ENCODE assay signal across 8 cellular contexts in the genomic region with DNA sequence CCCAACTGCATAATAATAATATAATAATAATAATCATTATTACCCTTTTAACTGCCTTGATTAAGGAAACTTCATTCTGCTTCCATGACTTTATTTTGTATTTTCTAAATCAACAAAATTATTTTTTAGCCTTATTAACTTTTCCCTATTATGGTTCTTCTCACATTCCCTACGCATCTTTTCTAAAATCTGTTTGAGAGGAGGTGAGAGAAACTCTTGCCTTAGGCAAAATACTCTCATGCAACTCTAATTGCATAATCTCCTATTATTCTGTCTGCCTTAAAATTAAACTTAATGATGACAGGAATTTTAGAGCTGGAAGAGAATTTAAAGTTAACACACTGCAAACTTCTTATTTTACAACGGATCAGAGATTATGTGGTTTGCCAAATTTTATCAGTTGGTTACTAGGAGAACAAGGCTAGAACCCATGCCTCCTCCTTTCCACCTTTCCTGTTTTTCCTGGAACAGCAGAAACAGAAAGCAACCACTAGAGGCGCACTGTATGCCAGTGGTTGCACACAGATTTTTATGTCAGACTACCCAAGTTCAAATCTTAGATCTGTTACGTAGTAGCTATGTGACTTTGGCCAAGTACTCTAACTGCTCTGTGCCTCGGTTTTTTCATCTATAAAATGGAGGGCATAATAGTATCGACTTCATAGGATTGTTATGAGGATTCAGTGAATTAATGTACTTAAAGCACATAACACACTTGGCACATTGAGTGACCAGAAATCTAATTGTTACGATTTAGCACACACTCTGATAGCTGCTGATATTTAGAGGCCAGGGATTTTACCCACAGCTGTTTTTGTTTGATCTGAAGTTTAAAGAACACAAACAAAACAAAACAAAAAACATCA. TPM values are rescaled to one million over a fixed set of nuclear protein-coding genes. Genes with fewer than 3 reads are reported as not detected.
DNase-seq lines count a peak whose midpoint lies in the region; ATAC-seq and TF ChIP-seq lines count a peak whose summit lies in the region.

No MANE protein-coding gene starts in this region.

- POLR2A ChIA-PET in activated CD8-positive, alpha-beta T cell treated with anti-CD3 and anti-CD28 coated beads for 36 hours (lab: Charles Lee), result no interaction called here

- CTCF ChIA-PET in activated CD8-positive, alpha-beta T cell treated with anti-CD3 and anti-CD28 coated beads for 36 hours (lab: Charles Lee), result interaction anchor here (0.6 to 2.0 kb wide), 20 partner anchors 8 to 688 kb away, joined by 3 to 15 read pairs (median 4); a partner anchor contains a TSS

- H3K27ac Mint-ChIP-seq in activated CD8-positive, alpha-beta T cell treated with anti-CD3 and anti-CD28 coated beads for 36 hours, result no peak overlapping the region

- no peaks in the 10 kb centered on the region for H3K36me3 Mint-ChIP-seq in activated CD8-positive, alpha-beta T cell treated with anti-CD3 and anti-CD28 coated beads for 36 hours (ENCODE audit: low read depth)

- no peaks in the 10 kb centered on the region for H3K9me3 Mint-ChIP-seq in activated CD8-positive, alpha-beta T cell treated with anti-CD3 and anti-CD28 coated beads for 36 hours

- no peaks in the 10 kb centered on the region for H3K27me3 Mint-ChIP-seq in activated CD8-positive, alpha-beta T cell treated with anti-CD3 and anti-CD28 coated beads for 36 hours

- intact Hi-C loops in activated CD8-positive, alpha-beta T cell treated with anti-CD3 and anti-CD28 coated beads for 36 hours (cut with micrococcal nuclease), result no loop called here

- DNase-seq in NOMO-1 treated with dmso at 0.1 percent for 144 hours (lab: John Stamatoyannopoulos, UW; ENCODE audit: unreplicated experiment) (peak; percentile 26), NOMO-1 treated with DMSO at 0.1 percent for 48 hours (lab: John Stamatoyannopoulos, UW; ENCODE audit: unreplicated experiment) (no peak), LHCN-M2 (ENCODE audit: low read depth) (peak; percentile 50), kidney tubule cell (ENCODE audit: low spot score) (peak; percentile 51)
- DNase-seq in activated CD8-positive, alpha-beta T cell treated with anti-CD3 and anti-CD28 coated beads for 36 hours, result peak; percentile 17

- no peak for ATAC-seq in activated CD8-positive, alpha-beta T cell treated with anti-CD3 and anti-CD28 coated beads for 36 hours
- ATAC-seq in HG02840 (IDR thresholded peaks at IDR 0.05; ENCODE audit: low FRiP score, unreplicated experiment) (no peak), HG03432 (IDR thresholded peaks at IDR 0.05; ENCODE audit: unreplicated experiment) (no peak), HG02623 (IDR thresholded peaks at IDR 0.05; ENCODE audit: unreplicated experiment) (no peak)

- TF ChIP-seq CTCF in activated CD8-positive, alpha-beta T cell treated with anti-CD3 and anti-CD28 coated beads for 36 hours (IDR thresholded peaks at IDR 0.05), result peak; percentile 82

- peaks cover 3% of the 10 kb centered on the region for H3K4me1 Mint-ChIP-seq in activated CD8-positive, alpha-beta T cell treated with anti-CD3 and anti-CD28 coated beads for 36 hours (ENCODE audit: low read depth)

- H3K4me3 Mint-ChIP-seq in activated CD8-positive, alpha-beta T cell treated with anti-CD3 and anti-CD28 coated beads for 36 hours, result no peak overlapping the region

RNA-seq across cellular contexts. Expression of a gene that starts 4.4 kb away (rescaled TPM):
- total RNA-seq in LHCN-M2 (2014; rRNA removed), result 5.7 and 8.3 TPM in 2 replicates
- polyA plus RNA-seq in LHCN-M2 (2012), result 4.8 TPM
- total RNA-seq in activated CD8-positive, alpha-beta T cell treated with anti-CD3 and anti-CD28 coated beads for 36 hours, result 1 to 10 TPM; 4.3 to 5.5 TPM

RNA-seq across cellular contexts. Expression of a gene that starts 12.7 kb away (rescaled TPM):
- total RNA-seq in LHCN-M2 (2014; rRNA removed), result 11.2 and 15.3 TPM in 2 replicates
- 1.6 TPM for polyA plus RNA-seq in LHCN-M2 (2012)
- total RNA-seq in activated CD8-positive, alpha-beta T cell treated with anti-CD3 and anti-CD28 coated beads for 36 hours, result 10 to 100 TPM; 23.7 to 26.5 TPM
